In the genomic region with DNA sequence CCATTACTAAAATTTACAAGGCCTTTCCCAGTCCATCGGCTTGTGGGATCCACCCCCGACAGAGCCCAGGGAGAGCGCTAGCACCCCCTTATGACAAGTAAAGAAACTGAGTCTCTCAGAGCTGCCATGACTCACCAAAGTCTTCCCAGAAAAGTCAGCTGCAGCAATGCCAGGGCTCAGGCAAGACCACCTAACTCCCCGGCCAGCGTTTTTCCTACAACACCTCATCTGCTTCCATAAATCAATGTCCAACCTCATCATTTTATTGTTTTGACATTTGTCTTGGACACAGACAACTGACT, we compare ENCODE assay signal across 1 cellular context.
TF ChIP-seq lines count a peak whose summit lies in the region.

No MANE protein-coding gene starts in this region.

TF ChIP-seq in GM23338, 12 proteins besides CTCF, POLR2A, EP300 and RAD21 (continued from another document):
- no peak for TF ChIP-seq REST (IDR thresholded peaks at IDR 0.05; ENCODE audit: unreplicated experiment)
- TF ChIP-seq JUNB (IDR thresholded peaks at IDR 0.05; ENCODE audit: unreplicated experiment): no peak
- TF ChIP-seq ZNF462 (CRISPR knock-in tag; IDR thresholded peaks at IDR 0.05): no peak
- TF ChIP-seq, protein P1, sequence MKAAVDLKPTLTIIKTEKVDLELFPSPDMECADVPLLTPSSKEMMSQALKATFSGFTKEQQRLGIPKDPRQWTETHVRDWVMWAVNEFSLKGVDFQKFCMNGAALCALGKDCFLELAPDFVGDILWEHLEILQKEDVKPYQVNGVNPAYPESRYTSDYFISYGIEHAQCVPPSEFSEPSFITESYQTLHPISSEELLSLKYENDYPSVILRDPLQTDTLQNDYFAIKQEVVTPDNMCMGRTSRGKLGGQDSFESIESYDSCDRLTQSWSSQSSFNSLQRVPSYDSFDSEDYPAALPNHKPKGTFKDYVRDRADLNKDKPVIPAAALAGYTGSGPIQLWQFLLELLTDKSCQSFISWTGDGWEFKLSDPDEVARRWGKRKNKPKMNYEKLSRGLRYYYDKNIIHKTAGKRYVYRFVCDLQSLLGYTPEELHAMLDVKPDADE (IDR thresholded peaks at IDR 0.05): no peak
- no peak for TF ChIP-seq ZNF331 (CRISPR knock-in tag; IDR thresholded peaks at IDR 0.05; ENCODE audit: low read depth)
- no peak for TF ChIP-seq EZH2phosphoT487 (IDR thresholded peaks at IDR 0.05; ENCODE audit: unreplicated experiment)
- TF ChIP-seq CREB1 (CRISPR knock-in tag; IDR thresholded peaks at IDR 0.05; ENCODE audit: low read depth): no peak
- TF ChIP-seq EZH2 (IDR thresholded peaks at IDR 0.05; ENCODE audit: low read depth, unreplicated experiment): no peak
- no peak for TF ChIP-seq POLR2AphosphoS5 (IDR thresholded peaks at IDR 0.05; ENCODE audit: low read depth)
- TF ChIP-seq ZNF114 (CRISPR knock-in tag; IDR thresholded peaks at IDR 0.05): no peak
TF ChIP-seq in GM23338: peak in this region for 0.
